2 cellular contexts compared by ENCODE assay signal in the genomic region with DNA sequence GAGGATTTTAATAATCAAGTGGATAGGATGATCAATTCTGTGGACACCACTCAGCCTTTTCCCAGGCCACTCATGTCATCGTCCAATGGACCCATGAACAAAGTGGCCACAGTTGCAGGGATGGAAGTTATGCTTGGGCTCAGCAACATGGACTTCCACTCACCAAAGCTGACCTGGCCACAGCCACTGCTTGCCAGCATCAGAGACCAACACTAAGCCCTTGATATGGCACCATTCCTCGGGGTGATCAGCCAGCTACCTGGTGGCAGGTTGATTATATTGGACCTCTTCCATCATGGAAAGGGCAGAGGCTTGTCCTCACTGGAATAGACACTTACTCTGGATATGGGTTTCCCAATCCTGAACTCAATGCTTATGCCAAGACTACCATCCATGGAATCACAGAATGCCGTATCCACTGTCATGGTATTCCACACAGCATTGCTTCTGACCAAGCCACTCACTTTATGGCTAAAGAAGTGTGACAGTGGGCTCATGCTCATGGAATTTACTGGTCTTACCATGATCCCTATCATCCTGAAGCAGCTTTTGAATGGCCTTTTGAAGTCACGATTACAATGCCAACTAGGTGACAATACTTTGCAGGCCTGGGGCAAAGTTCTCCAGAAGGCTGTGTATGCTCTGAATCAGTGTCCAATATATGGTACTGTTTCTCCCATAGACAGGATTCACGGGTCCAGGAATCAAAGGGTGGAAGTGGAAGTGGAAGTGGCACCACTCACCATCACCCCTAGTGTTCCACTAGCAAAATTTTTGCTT. TPM values are rescaled to one million over a fixed set of nuclear protein-coding genes. Genes with fewer than 3 reads are reported as not detected.
"Had no signal": no experiment of that assay in that cellular context is flagged by ENCODE, and none has a peak within 500 bp of the region (broad histone marks: within the 10 kb centered on the region; RNA-seq: fewer than 3 reads in every experiment).

No MANE protein-coding gene starts in this region.

RNA-seq across cellular contexts. Expression of a gene that starts 20.1 kb away (rescaled TPM):
- total RNA-seq: G401, GM12878 had no signal
- polyA plus RNA-seq: GM12878 had no signal

RNA-seq across cellular contexts. Expression of a gene that starts 58.5 kb away (rescaled TPM):
- total RNA-seq: GM12878 had no signal
